Comparison of ENCODE assay signal across 9 cellular contexts in genomic region chr6:56713285-56713684, GRCh38.
DNase-seq lines count a peak whose midpoint lies in the region; ATAC-seq and TF ChIP-seq lines count a peak whose summit lies in the region.
"Had no signal": no experiment of that assay in that cellular context is flagged by ENCODE, and none has a peak within 500 bp of the region (broad histone marks: within the 10 kb centered on the region; RNA-seq: fewer than 3 reads in every experiment).

No MANE protein-coding gene starts in this region.

- H3K4me1 Mint-ChIP-seq in activated naive CD8-positive, alpha-beta T cell treated with anti-CD3 and anti-CD28 coated beads, Interleukin-2, amount 50 U/mL, for 24 hours = peaks cover 6% of the 10 kb centered on the region
- no peaks in the 10 kb centered on the region for H3K4me1 Mint-ChIP-seq in activated naive CD8-positive, alpha-beta T cell treated with anti-CD3 and anti-CD28 coated beads for 36 hours

- peak overlapping the region; percentile 15 for H3K9ac ChIP-seq in mammary epithelial cell (ENCODE audit: insufficient read depth, low read length)

- H3K27me3 Mint-ChIP-seq in activated naive CD8-positive, alpha-beta T cell treated with anti-CD3 and anti-CD28 coated beads, Interleukin-2, amount 50 U/mL, for 24 hours = peaks cover 13% of the 10 kb centered on the region
- no peaks in the 10 kb centered on the region for H3K27me3 Mint-ChIP-seq in activated naive CD8-positive, alpha-beta T cell treated with anti-CD3 and anti-CD28 coated beads for 36 hours

- intact Hi-C loops in mammary epithelial cell (cut with micrococcal nuclease) (loop anchor here (1.0 kb wide), 1 partner anchor 44 kb away; no protein-coding TSS in a partner anchor), left lung (cut with DNase I) (no loop called here), aorta (cut with DNase I) (loop anchor here in 1 of 2 donors (5.0 to 10.0 kb wide), 2 partner anchors 52 to 129 kb away; no protein-coding TSS in a partner anchor)

- peak overlapping the region; percentile 0 for H2AFZ ChIP-seq in mammary epithelial cell (ENCODE audit: low read depth, low read length)

- peaks cover 47% of the 10 kb centered on the region for H3K79me2 ChIP-seq in mammary epithelial cell (ENCODE audit: insufficient read depth, low read length)

- no peak overlapping the region for H3K4me3 ChIP-seq in mammary epithelial cell (replicated peaks in 1 of 3; ENCODE audit: insufficient read depth in 1 of 3, low read depth in 2 of 3, low read length in 3 of 3)
- no peak overlapping the region for H3K4me3 ChIP-seq in left lung
- H3K4me3 ChIP-seq in aorta (ENCODE audit: low read length in 2 of 2) = no peak overlapping the region

- no peak overlapping the region for H3K27ac Mint-ChIP-seq in activated naive CD8-positive, alpha-beta T cell treated with anti-CD3 and anti-CD28 coated beads, Interleukin-2, amount 50 U/mL, for 24 hours
- H3K27ac Mint-ChIP-seq in activated naive CD8-positive, alpha-beta T cell treated with anti-CD3 and anti-CD28 coated beads for 36 hours = no peak overlapping the region

- H3K4me2 ChIP-seq in mammary epithelial cell (ENCODE audit: insufficient read depth, low read depth, low read length) = peak overlapping the region; percentile 60

- H3K27me3 ChIP-seq in mammary epithelial cell (ENCODE audit: insufficient read depth, low read length) (no peaks in the 10 kb centered on the region), left lung (no peaks in the 10 kb centered on the region), aorta (ENCODE audit: control insufficient read depth in 1 of 2, insufficient read depth in 2 of 2, low read length in 1 of 2) (no peaks in the 10 kb centered on the region)

- no TSS peak for BruUV-seq in mammary epithelial cell (replicated peaks; lab: Mats Ljungman, UMichigan)

- DNase-seq in activated naive CD8-positive, alpha-beta T cell treated with anti-CD3 and anti-CD28 coated beads, Interleukin-2, amount 50 U/mL, for 24 hours = no peak
- DNase-seq in activated naive CD8-positive, alpha-beta T cell treated with anti-CD3 and anti-CD28 coated beads for 36 hours = no peak
- DNase-seq in mammary epithelial cell (peak; percentile 84), left lung (peak in 1 of 2 donors; percentile 60), aorta (peak in 1 of 2 donors; percentile 63), inferior parietal cortex (ENCODE audit: extremely low spot score) (no peak), NCI-H2171 treated with DMSO at 0.1 percent for 48 hours (lab: John Stamatoyannopoulos, UW) (no peak)

- H3K36me3 ChIP-seq in mammary epithelial cell (ENCODE audit: insufficient read depth, low read length) (no peaks in the 10 kb centered on the region), left lung (no peaks in the 10 kb centered on the region), aorta (ENCODE audit: control insufficient read depth in 1 of 2, insufficient read depth in 2 of 2, low read length in 1 of 2) (no peaks in the 10 kb centered on the region)

- H3K9me3 Mint-ChIP-seq in activated naive CD8-positive, alpha-beta T cell treated with anti-CD3 and anti-CD28 coated beads, Interleukin-2, amount 50 U/mL, for 24 hours = no peaks in the 10 kb centered on the region
- H3K9me3 Mint-ChIP-seq in activated naive CD8-positive, alpha-beta T cell treated with anti-CD3 and anti-CD28 coated beads for 36 hours = peaks cover 2% of the 10 kb centered on the region

- H3K4me1 ChIP-seq in mammary epithelial cell (ENCODE audit: insufficient read depth, low read length) = peaks cover 39% of the 10 kb centered on the region
- peaks cover 0 to 17% of the 10 kb centered on the region in 2 donors for H3K4me1 ChIP-seq in left lung
- H3K4me1 ChIP-seq in aorta (ENCODE audit: control insufficient read depth in 1 of 2, insufficient read depth in 2 of 2, low read length in 2 of 2) = peaks cover 5 to 16% of the 10 kb centered on the region in 2 donors

- peak overlapping the region; percentile 46 for H3K27ac ChIP-seq in mammary epithelial cell (ENCODE audit: insufficient read depth, low read depth, low read length)
- peak overlapping the region in 1 of 2 donors; percentile 16 for H3K27ac ChIP-seq in left lung
- H3K27ac ChIP-seq in aorta (ENCODE audit: low read depth in 1 of 2, low read length in 2 of 2) = peak overlapping the region; percentile 17 to 43
- H3K27ac ChIP-seq: VCaP had no signal

- no peak for TF ChIP-seq CTCF in mammary epithelial cell (conservative IDR thresholded peaks at IDR 0.05 in 1 of 2, IDR thresholded peaks at IDR 0.05 in 1 of 2; ENCODE audit: extremely low read depth in 1 of 2, insufficient read depth in 1 of 2, low read depth in 1 of 2, low read length in 2 of 2)
- TF ChIP-seq CTCF in left lung (IDR thresholded peaks at IDR 0.05) = no peak

- peak; percentile 20 for ATAC-seq in activated naive CD8-positive, alpha-beta T cell treated with anti-CD3 and anti-CD28 coated beads, Interleukin-2, amount 50 U/mL, for 24 hours
- peak; percentile 89 for ATAC-seq in left lung
- ATAC-seq in aorta (ENCODE audit: low FRiP score) = peak; percentile 84
- no peak for ATAC-seq in HG02870 (IDR thresholded peaks at IDR 0.05; ENCODE audit: unreplicated experiment)

- 4% methylated on average over 3 of the region's 3 CpGs for WGBS in mammary epithelial cell (ENCODE audit: low coverage, missing lambda C conversion rate)
- whole genome bisulfite sequencing in aorta, 2 donors = 5 to 7% methylated on average over 3 of the region's 3 CpGs

- H4K20me1 ChIP-seq in mammary epithelial cell (ENCODE audit: insufficient read depth, low read length) = no peaks in the 10 kb centered on the region

- H3K4me3 Mint-ChIP-seq in activated naive CD8-positive, alpha-beta T cell treated with anti-CD3 and anti-CD28 coated beads, Interleukin-2, amount 50 U/mL, for 24 hours = no peak overlapping the region
- H3K4me3 Mint-ChIP-seq in activated naive CD8-positive, alpha-beta T cell treated with anti-CD3 and anti-CD28 coated beads for 36 hours = no peak overlapping the region

- in situ Hi-C loops in mammary epithelial cell (cut with MboI; ENCODE audit: low sequenced_read_pairs in 2 of 2) = no loop called here

- H3K9me3 ChIP-seq in mammary epithelial cell (replicated peaks; ENCODE audit: insufficient read depth, low read length) (peaks cover under 1% of the 10 kb centered on the region), left lung (no peaks in the 10 kb centered on the region), aorta (ENCODE audit: control insufficient read depth, low read length) (no peaks in the 10 kb centered on the region)

- H3K36me3 Mint-ChIP-seq in activated naive CD8-positive, alpha-beta T cell treated with anti-CD3 and anti-CD28 coated beads, Interleukin-2, amount 50 U/mL, for 24 hours (ENCODE audit: low read depth) = no peaks in the 10 kb centered on the region
- no peaks in the 10 kb centered on the region for H3K36me3 Mint-ChIP-seq in activated naive CD8-positive, alpha-beta T cell treated with anti-CD3 and anti-CD28 coated beads for 36 hours

- CTCF ChIA-PET in mammary epithelial cell (lab: Charles Lee; ENCODE audit: low non-redundant PET) = no interaction called here

- dilution Hi-C loops in mammary epithelial cell (cut with HindIII; ENCODE audit: low sequenced_read_pairs) = no loop called here
